In genomic region chr1:1895456-1896333, GRCh38 we compare ENCODE assay signal across 1 cellular context.
A peak's percentile ranks its signal among the peaks of the same experiment; 100 is the strongest.
TF ChIP-seq lines count a peak whose summit lies in the region.

No MANE protein-coding gene starts in this region.

TF ChIP-seq in GM12878, 131 proteins besides CTCF, POLR2A, EP300 and RAD21:
- TF ChIP-seq LARP7 (IDR thresholded peaks at IDR 0.05) (0 out of 2 replicates have a peak, but pooled peaks have one; percentile 27), ZBTB40 (IDR thresholded peaks at IDR 0.05; ENCODE audit: borderline replicate concordance) (no peak), BHLHE40 (IDR thresholded peaks at IDR 0.05; ENCODE audit: borderline replicate concordance in 1 of 2, low read depth in 2 of 2, low read length in 1 of 2) (peak in 1 of 2 experiments; percentile 51; a peak in 2 of 4 replicates), USF1 (IDR thresholded peaks at IDR 0.05; ENCODE audit: borderline replicate concordance, extremely low read length, insufficient read depth, low read depth, low read length) (peak; percentile 8), MEF2B (IDR thresholded peaks at IDR 0.05; ENCODE audit: partially characterized antibody, poor library complexity, severe bottlenecking) (peak; percentile 33), HDAC2 (IDR thresholded peaks at IDR 0.05) (no peak)
